In genomic region chr10:3976171-3976570, GRCh38 we compare ENCODE assay signal across 18 cellular contexts.
DNase-seq lines count a peak whose midpoint lies in the region; ATAC-seq and TF ChIP-seq lines count a peak whose summit lies in the region.
"Had no signal": no experiment of that assay in that cellular context is flagged by ENCODE, and none has a peak within 500 bp of the region (broad histone marks: within the 10 kb centered on the region; RNA-seq: fewer than 3 reads in every experiment).

No MANE protein-coding gene starts in this region.

- H4K20me1 ChIP-seq in OCI-LY7 (ENCODE audit: insufficient read depth, low read length), result no peaks in the 10 kb centered on the region
- H4K20me1 ChIP-seq: BLaER1 treated with 17β-estradiol and CSF1 and Interleukin-3, amounts not matched to agents 10 nM and 100 nM had no signal

- TF ChIP-seq CTCF in OCI-LY7 (conservative IDR thresholded peaks at IDR 0.05; ENCODE audit: low read length) (no peak), WERI-Rb-1 (IDR thresholded peaks at IDR 0.05; ENCODE audit: low read depth, low read length) (no peak)

- H3K4me1 ChIP-seq in CD4-positive, CD25-positive, alpha-beta regulatory T cell (ENCODE audit: control insufficient read depth, insufficient read depth, low read length, poor library complexity, severe bottlenecking), result peaks cover 72% of the 10 kb centered on the region
- peaks cover 94% of the 10 kb centered on the region for H3K4me1 ChIP-seq in CD4-positive, alpha-beta memory T cell (ENCODE audit: insufficient read depth, low read length)
- H3K4me1 ChIP-seq in OCI-LY7 (ENCODE audit: insufficient read depth, low read length, poor library complexity, severe bottlenecking), result peaks cover 7% of the 10 kb centered on the region
- H3K4me1 ChIP-seq: A549 had no signal

- no peaks in the 10 kb centered on the region for H3K36me3 ChIP-seq in CD4-positive, CD25-positive, alpha-beta regulatory T cell (ENCODE audit: control insufficient read depth, insufficient read depth, low read length)
- no peaks in the 10 kb centered on the region for H3K36me3 ChIP-seq in CD4-positive, alpha-beta memory T cell (ENCODE audit: insufficient read depth, low read length)
- H3K36me3 ChIP-seq in OCI-LY7 (ENCODE audit: insufficient read depth, low read length) (no peaks in the 10 kb centered on the region), WERI-Rb-1 (no peaks in the 10 kb centered on the region)

- no peaks in the 10 kb centered on the region for H3K79me2 ChIP-seq in OCI-LY7 (ENCODE audit: insufficient read depth, low read depth, low read length)

- H3K4me1 Mint-ChIP-seq in CD4-positive, CD25-positive, alpha-beta regulatory T cell, result peaks cover 24 to 48% (median 30%) of the 10 kb centered on the region in 4 donors
- peaks cover 29 to 47% (median 32%) of the 10 kb centered on the region in 4 donors for H3K4me1 Mint-ChIP-seq in CD4-positive, alpha-beta memory T cell

- no peak for DNase-seq in CD4-positive, CD25-positive, alpha-beta regulatory T cell
- no peak for DNase-seq in CD4-positive, alpha-beta memory T cell
- DNase-seq in OCI-LY7 (ENCODE audit: low spot score) (no peak), NCI-H2081 (lab: John Stamatoyannopoulos, UW) (no peak), WERI-Rb-1 (no peak), NCI-H524 (lab: John Stamatoyannopoulos, UW) (no peak)
- DNase-seq: AML-193; CD8-positive, alpha-beta memory T cell; COR-L47; DMS 273 treated with DMSO at 0.1 percent for 48 hours; DMS153; DMS79 treated with DMSO at 0.1 percent for 48 hours; GF-D8 had no signal

- no peak overlapping the region for H3K4me3 Mint-ChIP-seq in CD4-positive, CD25-positive, alpha-beta regulatory T cell
- H3K4me3 Mint-ChIP-seq in CD4-positive, alpha-beta memory T cell, result no peak overlapping the region
- H3K4me3 Mint-ChIP-seq: B cell; CD8-positive, alpha-beta memory T cell had no signal

- H3K9me2 ChIP-seq in OCI-LY7 (ENCODE audit: insufficient read depth, low read length), result no peaks in the 10 kb centered on the region

- H3K9me3 ChIP-seq in CD4-positive, CD25-positive, alpha-beta regulatory T cell (ENCODE audit: control insufficient read depth in 2 of 2, low read length in 2 of 2), result no peaks in the 10 kb centered on the region
- H3K9me3 ChIP-seq in CD4-positive, alpha-beta memory T cell (ENCODE audit: control insufficient read depth in 1 of 2, low read length in 2 of 2), result no peaks in the 10 kb centered on the region
- H3K9me3 ChIP-seq in OCI-LY7 (ENCODE audit: low read length) (no peaks in the 10 kb centered on the region), WERI-Rb-1 (ENCODE audit: severe bottlenecking) (no peaks in the 10 kb centered on the region)
- H3K9me3 ChIP-seq: A549 had no signal

- no peak for ATAC-seq in CD4-positive, CD25-positive, alpha-beta regulatory T cell (ENCODE audit: low read depth in 2 of 2)
- ATAC-seq: A549 had no signal

- POLR2A ChIA-PET in CD4-positive, alpha-beta memory T cell (lab: Charles Lee; ENCODE audit: partially characterized antibody), result interaction anchor here (0.9 to 9.2 kb wide), 7 partner anchors 12 to 193 kb away, joined by 3 to 179 read pairs (median 6); partner anchors contain the start of gene KLF6
- POLR2A ChIA-PET in OCI-LY7 (lab: Charles Lee), result no interaction called here

- no peaks in the 10 kb centered on the region for H3K36me3 Mint-ChIP-seq in CD4-positive, CD25-positive, alpha-beta regulatory T cell
- H3K36me3 Mint-ChIP-seq in CD4-positive, alpha-beta memory T cell, result no peaks in the 10 kb centered on the region
- H3K36me3 Mint-ChIP-seq: CD8-positive, alpha-beta memory T cell had no signal

- intact Hi-C loops in CD4-positive, alpha-beta memory T cell (cut with micrococcal nuclease), result loop anchor here (10.0 kb wide), 2 partner anchors 191 to 679 kb away; partner anchors contain the start of gene KLF6
- intact Hi-C loops in OCI-LY7 (cut with micrococcal nuclease; ENCODE audit: unreplicated experiment), result no loop called here

- H3K27ac Mint-ChIP-seq in CD4-positive, CD25-positive, alpha-beta regulatory T cell, result no peak overlapping the region
- H3K27ac Mint-ChIP-seq in CD4-positive, alpha-beta memory T cell, result no peak overlapping the region
- H3K27ac Mint-ChIP-seq: B cell had no signal

- peak overlapping the region; percentile 32 for H3K4me3 ChIP-seq in CD4-positive, CD25-positive, alpha-beta regulatory T cell (ENCODE audit: low read depth, low read length)
- H3K4me3 ChIP-seq in CD4-positive, alpha-beta memory T cell (ENCODE audit: low read length in 2 of 2), result no peak overlapping the region
- H3K4me3 ChIP-seq in OCI-LY7 (ENCODE audit: low read depth, low read length, poor library complexity, severe bottlenecking), result no peak overlapping the region
- no peak overlapping the region for H3K4me3 ChIP-seq in WERI-Rb-1 (ENCODE audit: low read depth, low read length)
- H3K4me3 ChIP-seq: A549; BLaER1 treated with 17β-estradiol and CSF1 and Interleukin-3, amounts not matched to agents 10 nM and 100 nM had no signal

- BruUV-seq in OCI-LY7 (replicated peaks; lab: Mats Ljungman, UMichigan), result no TSS peak

- CTCF ChIA-PET in CD4-positive, alpha-beta memory T cell (lab: Charles Lee; ENCODE audit: partially characterized antibody), result no interaction called here
- CTCF ChIA-PET in OCI-LY7 (lab: Charles Lee; ENCODE audit: unreplicated experiment), result no interaction called here

- no peaks in the 10 kb centered on the region for H3K27me3 ChIP-seq in CD4-positive, CD25-positive, alpha-beta regulatory T cell (ENCODE audit: control insufficient read depth, insufficient read depth, low read length)
- no peaks in the 10 kb centered on the region for H3K27me3 ChIP-seq in CD4-positive, alpha-beta memory T cell (ENCODE audit: insufficient read depth, low read length)
- H3K27me3 ChIP-seq in WERI-Rb-1 (ENCODE audit: insufficient read depth, low read depth, severe bottlenecking), result no peaks in the 10 kb centered on the region
- H3K27me3 ChIP-seq: BLaER1 treated with 17β-estradiol and CSF1 and Interleukin-3, amounts not matched to agents 10 nM and 100 nM had no signal

- no peaks in the 10 kb centered on the region for H3K27me3 Mint-ChIP-seq in CD4-positive, CD25-positive, alpha-beta regulatory T cell
- no peaks in the 10 kb centered on the region for H3K27me3 Mint-ChIP-seq in CD4-positive, alpha-beta memory T cell
- H3K27me3 Mint-ChIP-seq: B cell; CD8-positive, alpha-beta memory T cell had no signal

- H3K4me2 ChIP-seq in OCI-LY7 (ENCODE audit: low read length), result peak overlapping the region; percentile 17; the same call in 1 of the 2 replicates
- H3K4me2 ChIP-seq: A549 had no signal

- peaks cover 0 to 2% (median 0%) of the 10 kb centered on the region in 7 donors for H3K9me3 Mint-ChIP-seq in CD4-positive, CD25-positive, alpha-beta regulatory T cell
- H3K9me3 Mint-ChIP-seq in CD4-positive, alpha-beta memory T cell, result peaks cover 0 to 4% (median 0%) of the 10 kb centered on the region in 8 donors
- H3K9me3 Mint-ChIP-seq: CD8-positive, alpha-beta memory T cell had no signal

- H2AFZ ChIP-seq in OCI-LY7 (ENCODE audit: low read length), result no peak overlapping the region

- H3K27ac ChIP-seq in CD4-positive, CD25-positive, alpha-beta regulatory T cell (ENCODE audit: insufficient read depth, low read length, poor library complexity, severe bottlenecking), result peak overlapping the region; percentile 6
- H3K27ac ChIP-seq in CD4-positive, alpha-beta memory T cell (ENCODE audit: low read depth, low read length), result peak overlapping the region; percentile 16
- H3K27ac ChIP-seq in OCI-LY7 (ENCODE audit: low read depth, low read length, poor library complexity, severe bottlenecking), result no peak overlapping the region
- H3K27ac ChIP-seq in WERI-Rb-1, result no peak overlapping the region
- H3K27ac ChIP-seq: 22Rv1, A549, C4-2B had no signal

Comparison
In these comparisons a context has a peak if more than half of its experiments do, and no peak if none do; other contexts are left out.
1. H3K27ac ChIP-seq: peak in CD4-positive, CD25-positive, alpha-beta regulatory T cell (single experiment) and CD4-positive, alpha-beta memory T cell (single experiment); none in OCI-LY7 (single experiment) and WERI-Rb-1 (single experiment).